In the genomic region with DNA sequence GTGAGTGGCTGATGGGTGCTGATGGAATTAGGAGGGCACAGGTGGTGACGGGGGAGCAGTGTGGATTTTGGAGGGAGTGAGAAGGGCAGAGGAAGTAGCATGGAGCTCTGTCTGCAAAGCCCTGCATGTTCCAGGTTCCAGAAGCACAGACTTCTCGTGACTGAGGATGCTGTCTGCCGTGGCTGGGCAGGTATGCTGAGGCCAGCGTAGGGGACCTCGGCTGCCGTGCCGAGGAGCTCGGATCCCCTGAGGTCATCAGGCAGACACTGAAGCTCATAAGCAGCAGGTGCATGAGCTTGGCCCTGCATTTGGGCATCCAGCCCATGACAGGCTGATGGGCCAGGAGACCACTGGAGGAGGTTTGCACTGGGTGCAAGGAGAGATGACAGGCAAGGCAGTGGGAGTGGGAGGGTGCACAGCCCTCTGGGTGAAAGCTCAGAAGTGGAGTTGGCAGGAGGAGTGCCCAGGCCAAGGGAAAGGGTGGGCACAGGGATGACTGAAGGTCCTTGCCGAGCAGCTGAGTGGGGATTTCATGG, we compare ENCODE assay signal across 20 cellular contexts.
DNase-seq lines count a peak whose midpoint lies in the region; ATAC-seq and TF ChIP-seq lines count a peak whose summit lies in the region.
"Had no signal": no experiment of that assay in that cellular context is flagged by ENCODE, and none has a peak within 500 bp of the region (broad histone marks: within the 10 kb centered on the region; RNA-seq: fewer than 3 reads in every experiment).

No MANE protein-coding gene starts in this region.

- H3K27me3 ChIP-seq in BLaER1 (no peaks in the 10 kb centered on the region), mesenchymal stem cell (ENCODE audit: control insufficient read depth in 1 of 2, insufficient read depth in 1 of 2, low read length in 2 of 2) (no peaks in the 10 kb centered on the region)
- H3K27me3 ChIP-seq in CD4-positive, alpha-beta T cell (ENCODE audit: control insufficient read depth, insufficient read depth, low read length) = no peaks in the 10 kb centered on the region
- H3K27me3 ChIP-seq: SJCRH30 had no signal

- no peak for DNase-seq in CD4-positive, alpha-beta T cell
- no peak for DNase-seq in activated naive CD8-positive, alpha-beta T cell treated with anti-CD3 and anti-CD28 coated beads, Interleukin-2, amount 10 ng/mL, durations not matched to agents 7 days and 5 days
- DNase-seq in mesenchymal stem cell (no peak), NCI-H345 (lab: John Stamatoyannopoulos, UW) (no peak), NCI-H1105 treated with DMSO at 0.1 percent for 48 hours (lab: John Stamatoyannopoulos, UW) (no peak)
- DNase-seq: EL, GF-D8, NCI-H1092, NCI-H1436 treated with DMSO at 0.1 percent for 48 hours, NCI-H1930, NCI-H226, NCI-H524, NCI-H774, SJCRH30 had no signal

- no peak overlapping the region for H2AK5ac ChIP-seq in mesenchymal stem cell (ENCODE audit: low read length, severe bottlenecking)

- peak overlapping the region; percentile 16 for H3K27ac Mint-ChIP-seq in CD4-positive, alpha-beta T cell
- H3K27ac Mint-ChIP-seq in activated naive CD8-positive, alpha-beta T cell treated with anti-CD3 and anti-CD28 coated beads, Interleukin-2, amount 10 ng/mL, durations not matched to agents 7 days and 5 days = peak overlapping the region; percentile 7
- H3K27ac Mint-ChIP-seq: B cell had no signal

- intact Hi-C loops in CD4-positive, alpha-beta T cell (cut with DNase I, micrococcal nuclease) = loop anchor here in 1 of 2 experiments (10.0 kb wide), 1 partner anchor 330 kb away; no protein-coding TSS in a partner anchor

- no peak overlapping the region for H3K23ac ChIP-seq in mesenchymal stem cell (ENCODE audit: low read length in 2 of 2)

- peaks cover 27% of the 10 kb centered on the region for H3K79me1 ChIP-seq in mesenchymal stem cell (replicated peaks; ENCODE audit: low read length, poor library complexity, severe bottlenecking)

- no peak overlapping the region for H2BK15ac ChIP-seq in mesenchymal stem cell (ENCODE audit: low read depth, poor library complexity, severe bottlenecking)

- H3K36me3 ChIP-seq in BLaER1 (no peaks in the 10 kb centered on the region), mesenchymal stem cell (ENCODE audit: control insufficient read depth in 1 of 2, insufficient read depth in 2 of 2, low read depth in 1 of 2, low read length in 2 of 2) (peaks cover 0 to 10% of the 10 kb centered on the region in 2 experiments)
- H3K36me3 ChIP-seq: SJCRH30 had no signal

- peak overlapping the region; percentile 97 for H3K4me2 ChIP-seq in BLaER1
- H3K4me2 ChIP-seq in mesenchymal stem cell (ENCODE audit: low read length, poor library complexity, severe bottlenecking) = no peak overlapping the region
- H3K4me2 ChIP-seq: A549 had no signal

- H3K4me1 ChIP-seq in BLaER1 (peaks cover 100% of the 10 kb centered on the region), mesenchymal stem cell (ENCODE audit: control insufficient read depth, insufficient read depth, low read depth, low read length) (peaks cover 22% of the 10 kb centered on the region)
- H3K4me1 ChIP-seq: A549, SJCRH30 had no signal

- peak overlapping the region; percentile 44 for H3K27ac ChIP-seq in BLaER1
- H3K27ac ChIP-seq in CD4-positive, alpha-beta T cell (ENCODE audit: low read depth, low read length) = no peak overlapping the region
- H3K27ac ChIP-seq in mesenchymal stem cell (ENCODE audit: low read length, poor library complexity, severe bottlenecking) = no peak overlapping the region
- H3K27ac ChIP-seq: A549, SJCRH30 had no signal

- no peak overlapping the region for H3K4me3 Mint-ChIP-seq in CD4-positive, alpha-beta T cell
- no peak overlapping the region for H3K4me3 Mint-ChIP-seq in activated naive CD8-positive, alpha-beta T cell treated with anti-CD3 and anti-CD28 coated beads, Interleukin-2, amount 10 ng/mL, durations not matched to agents 7 days and 5 days
- H3K4me3 Mint-ChIP-seq: B cell had no signal

- H3K18ac ChIP-seq in mesenchymal stem cell (ENCODE audit: low read depth in 1 of 2, low read length in 2 of 2) = peak overlapping the region in 1 of 2 experiments; percentile 25

- no peak overlapping the region for H2BK5ac ChIP-seq in mesenchymal stem cell (ENCODE audit: low read depth, low read length, poor library complexity, severe bottlenecking)

- H2AFZ ChIP-seq in mesenchymal stem cell (ENCODE audit: low read depth, low read length) = no peak overlapping the region

- peak overlapping the region; percentile 33 for H4K8ac ChIP-seq in mesenchymal stem cell (ENCODE audit: low read length)

- 98% methylated on average over 9 of the region's 9 CpGs for WGBS in mesenchymal stem cell

- H2BK120ac ChIP-seq in mesenchymal stem cell (ENCODE audit: low read depth, low read length) = no peak overlapping the region

- H3K36me3 Mint-ChIP-seq in CD4-positive, alpha-beta T cell (ENCODE audit: low read depth) = no peaks in the 10 kb centered on the region
- H3K36me3 Mint-ChIP-seq in activated naive CD8-positive, alpha-beta T cell treated with anti-CD3 and anti-CD28 coated beads, Interleukin-2, amount 10 ng/mL, durations not matched to agents 7 days and 5 days = no peaks in the 10 kb centered on the region

- H3K9me3 ChIP-seq in BLaER1 (no peaks in the 10 kb centered on the region), mesenchymal stem cell (ENCODE audit: control insufficient read depth, low read length) (no peaks in the 10 kb centered on the region)
- H3K9me3 ChIP-seq in CD4-positive, alpha-beta T cell (ENCODE audit: control insufficient read depth, low read length) = no peaks in the 10 kb centered on the region
- H3K9me3 ChIP-seq: A549, SJCRH30 had no signal

- H3K4me3 ChIP-seq in BLaER1 (no peak overlapping the region), mesenchymal stem cell (ENCODE audit: insufficient read depth in 1 of 2, low read depth in 1 of 2, low read length in 2 of 2) (no peak overlapping the region)
- H3K4me3 ChIP-seq: A549, K562, SJCRH30 had no signal

- CTCF ChIA-PET in CD4-positive, alpha-beta T cell (lab: Charles Lee) = no interaction called here

- no peaks in the 10 kb centered on the region for H3K27me3 Mint-ChIP-seq in CD4-positive, alpha-beta T cell
- H3K27me3 Mint-ChIP-seq in activated naive CD8-positive, alpha-beta T cell treated with anti-CD3 and anti-CD28 coated beads, Interleukin-2, amount 10 ng/mL, durations not matched to agents 7 days and 5 days = no peaks in the 10 kb centered on the region

- no peak overlapping the region for H2BK12ac ChIP-seq in mesenchymal stem cell (ENCODE audit: low read length in 2 of 2)

- H3K4me1 Mint-ChIP-seq in CD4-positive, alpha-beta T cell (ENCODE audit: low read depth) = peaks cover 33% of the 10 kb centered on the region
- peaks cover 29% of the 10 kb centered on the region for H3K4me1 Mint-ChIP-seq in activated naive CD8-positive, alpha-beta T cell treated with anti-CD3 and anti-CD28 coated beads, Interleukin-2, amount 10 ng/mL, durations not matched to agents 7 days and 5 days

- H4K91ac ChIP-seq in mesenchymal stem cell (ENCODE audit: low read length) = no peak overlapping the region

- POLR2A ChIA-PET in CD4-positive, alpha-beta T cell (lab: Charles Lee) = no interaction called here
- POLR2A ChIA-PET in activated naive CD8-positive, alpha-beta T cell treated with anti-CD3 and anti-CD28 coated beads, Interleukin-2, amount 10 ng/mL, durations not matched to agents 7 days and 5 days (lab: Charles Lee) = no interaction called here

- TF ChIP-seq CTCF in CD4-positive, alpha-beta T cell (IDR thresholded peaks at IDR 0.05) = no peak

- H4K20me1 ChIP-seq in BLaER1 = no peaks in the 10 kb centered on the region

- no peak for ATAC-seq in CD4-positive, alpha-beta T cell (ENCODE audit: poor library complexity)
- ATAC-seq in activated naive CD8-positive, alpha-beta T cell treated with anti-CD3 and anti-CD28 coated beads, Interleukin-2, amount 10 ng/mL, durations not matched to agents 7 days and 5 days (ENCODE audit: low read depth) = no peak
- no peak for ATAC-seq in HG02840 (IDR thresholded peaks at IDR 0.05; ENCODE audit: low FRiP score, unreplicated experiment)
- ATAC-seq in GM21360 (IDR thresholded peaks at IDR 0.05; ENCODE audit: unreplicated experiment) = no peak
- ATAC-seq: A549, K562 had no signal

- no peak overlapping the region for H3K14ac ChIP-seq in mesenchymal stem cell (ENCODE audit: low read length in 2 of 2)

- no peaks in the 10 kb centered on the region for H3K9me3 Mint-ChIP-seq in CD4-positive, alpha-beta T cell
- no peaks in the 10 kb centered on the region for H3K9me3 Mint-ChIP-seq in activated naive CD8-positive, alpha-beta T cell treated with anti-CD3 and anti-CD28 coated beads, Interleukin-2, amount 10 ng/mL, durations not matched to agents 7 days and 5 days

- H3K9ac ChIP-seq in BLaER1 = 0 out of 2 replicates have a peak overlapping the region, but pooled peaks have one; percentile 20
- H3K9ac ChIP-seq in mesenchymal stem cell (ENCODE audit: low read length) = no peak overlapping the region

- H3K4ac ChIP-seq in mesenchymal stem cell (ENCODE audit: low read depth in 1 of 2, low read length in 2 of 2) = no peak overlapping the region
